Comparison of ENCODE assay signal across 8 cellular contexts in genomic region chr3:180989291-180990163, GRCh38. TPM values are rescaled to one million over a fixed set of nuclear protein-coding genes. Genes with fewer than 3 reads are reported as not detected.
DNase-seq lines count a peak whose midpoint lies in the region; ATAC-seq, FAIRE-seq and TF ChIP-seq lines count a peak whose summit lies in the region.

TSS of gene DNAJC19 (minus strand) at chr3:180989736. CDS start at chr3:180989602, 134 bp downstream.

- H3K27me3 ChIP-seq in HUES64 (ENCODE audit: insufficient read depth, low read length) (no peaks in the 10 kb centered on the region), OCI-LY1 (ENCODE audit: insufficient read depth, low read length) (no peaks in the 10 kb centered on the region)

- intact Hi-C loops in Calu3 (cut with micrococcal nuclease; ENCODE audit: unreplicated experiment) = loop anchor here (5.0 to 10.0 kb wide), 3 partner anchors 188 to 375 kb away; no protein-coding TSS in a partner anchor

- H3K36me3 Mint-ChIP-seq in Calu3 (ENCODE audit: insufficient read depth, unreplicated experiment) = peaks cover 36% of the 10 kb centered on the region

- peaks cover 4% of the 10 kb centered on the region; the same call in 1 of the 2 replicates for H3F3A ChIP-seq in OCI-LY1 (ENCODE audit: insufficient read depth, low read length)

- peaks cover 30% of the 10 kb centered on the region for H3K27me3 Mint-ChIP-seq in Calu3 (ENCODE audit: unreplicated experiment)

- DNase-seq in Calu3 = peak; percentile 97
- DNase-seq in activated CD8-positive, alpha-beta memory T cell treated with anti-CD3 and anti-CD28 coated beads, Interleukin-2, amount 50 U/mL, for 4 hours = peak; percentile 87
- DNase-seq in stimulated activated CD8-positive, alpha-beta memory T cell treated with anti-CD3 and anti-CD28 coated beads, Interleukin-15, amount 100 ng/mL, for 4 hours (ENCODE audit: low read depth in 2 of 2) = peak; percentile 75 to 85

- H3K4me3 ChIP-seq in HUES64 (ENCODE audit: low read length) = peak within 1 kb of the TSS; percentile 93
- peak within 1 kb of the TSS; percentile 81 for H3K4me3 ChIP-seq in OCI-LY1 (ENCODE audit: low read depth, low read length, poor library complexity, severe bottlenecking)
- peak within 1 kb of the TSS; percentile 84 for H3K4me3 ChIP-seq in mesodermal cell (ENCODE audit: extremely low read depth, insufficient read depth, low read length, poor library complexity, severe bottlenecking)

- peak within 1 kb of the TSS; percentile 65 for H2AFZ ChIP-seq in OCI-LY1 (ENCODE audit: low read length)

- H3K4me1 Mint-ChIP-seq in Calu3 (ENCODE audit: low read depth, unreplicated experiment) = peaks cover 11% of the 10 kb centered on the region

- H4K20me1 ChIP-seq in OCI-LY1 (ENCODE audit: insufficient read depth, low read length) = no peaks in the 10 kb centered on the region

- H3K4me1 ChIP-seq in HUES64 (ENCODE audit: insufficient read depth, low read length) (no peaks in the 10 kb centered on the region), OCI-LY1 (ENCODE audit: insufficient read depth, low read length, severe bottlenecking) (peaks cover 18% of the 10 kb centered on the region), mesodermal cell (ENCODE audit: control insufficient read depth, insufficient read depth, low read length, poor library complexity, severe bottlenecking) (no peaks in the 10 kb centered on the region)

- ATAC-seq in GM21447 (IDR thresholded peaks at IDR 0.05; ENCODE audit: unreplicated experiment) = peak; percentile 98

- H3K79me2 ChIP-seq in OCI-LY1 (ENCODE audit: insufficient read depth, low read length) = peaks cover 4% of the 10 kb centered on the region; the same call in 1 of the 2 replicates

- peak within 1 kb of the TSS; percentile 96 for H3K27ac Mint-ChIP-seq in Calu3 (ENCODE audit: unreplicated experiment)

- H3K9ac ChIP-seq in HUES64 (ENCODE audit: low read depth, low read length) (peak within 1 kb of the TSS; percentile 90), OCI-LY1 (ENCODE audit: low read length) (peak within 1 kb of the TSS; percentile 79)

- TF ChIP-seq CTCF in Calu3 (IDR thresholded peaks at IDR 0.05; ENCODE audit: unreplicated experiment) (no peak), OCI-LY1 (IDR thresholded peaks at IDR 0.05; ENCODE audit: low read length) (no peak)

- H3K9me2 ChIP-seq in OCI-LY1 (ENCODE audit: low read depth, low read length) = no peaks in the 10 kb centered on the region

- H3K9me3 Mint-ChIP-seq in Calu3 (ENCODE audit: low read depth, unreplicated experiment) = no peaks in the 10 kb centered on the region

- peak within 1 kb of the TSS; percentile 99 for H3K4me3 Mint-ChIP-seq in Calu3 (ENCODE audit: low read depth, unreplicated experiment)

- TSS peak; percentile 50 for BruUV-seq in Calu3 (replicated peaks; lab: Mats Ljungman, UMichigan)

- H3K27ac ChIP-seq in HUES64 (ENCODE audit: low read depth, low read length) = peak within 1 kb of the TSS; percentile 83
- peak within 1 kb of the TSS; percentile 18 for H3K27ac ChIP-seq in OCI-LY1 (ENCODE audit: low read depth, low read length, poor library complexity, severe bottlenecking)
- peak within 1 kb of the TSS; percentile 11 for H3K27ac ChIP-seq in mesodermal cell (ENCODE audit: low read depth, low read length, severe bottlenecking)

- no peaks in the 10 kb centered on the region for H3K9me3 ChIP-seq in HUES64 (ENCODE audit: insufficient read depth, low read depth, low read length)
- H3K9me3 ChIP-seq in OCI-LY1 (ENCODE audit: low read length) = no peaks in the 10 kb centered on the region
- no peaks in the 10 kb centered on the region for H3K9me3 ChIP-seq in mesodermal cell (ENCODE audit: control insufficient read depth, low read length)

- H3K36me3 ChIP-seq in HUES64 (ENCODE audit: insufficient read depth, low read length) (peaks cover 35% of the 10 kb centered on the region), OCI-LY1 (ENCODE audit: insufficient read depth, low read length) (peaks cover 20% of the 10 kb centered on the region; the same call in 1 of the 2 replicates), mesodermal cell (ENCODE audit: control insufficient read depth, insufficient read depth, low read length) (peaks cover 15% of the 10 kb centered on the region)

- peak; percentile 88 for FAIRE-seq in endometrium (lab: Jason Lieb, UNC)

- CTCF ChIA-PET in Calu3 (lab: Charles Lee) = interaction anchor here (0.7 to 0.8 kb wide), 2 partner anchors 10 to 30 kb away, joined by 3 to 4 read pairs; no protein-coding TSS in a partner anchor

- WGBS in HUES64 = under 1% methylated on average over 38 of the region's 43 CpGs
- 0 to 2% methylated on average over 29 to 31 of the region's 43 CpGs for WGBS in mesodermal cell (ENCODE audit: insufficient coverage in 2 of 2), 2 experiments

- peak within 1 kb of the TSS; percentile 81 for H3K4me2 ChIP-seq in OCI-LY1 (ENCODE audit: low read length)

RNA-seq across cellular contexts. Expression of gene DNAJC19, which starts in this region (rescaled TPM):
- total RNA-seq in Calu3 (2022) = 90.0 and 92.9 TPM in 2 replicates
- polyA plus RNA-seq in HUES64 (2013, experiment 1 of 2) = 64.5 TPM
- polyA plus RNA-seq in HUES64 (2013, experiment 2 of 2) = 69.9 TPM
- 56.4 TPM for polyA plus RNA-seq in mesodermal cell (2013, experiment 1 of 2)
- 77.3 TPM for polyA plus RNA-seq in mesodermal cell (2013, experiment 2 of 2)

Comparison
In these comparisons a context has a peak if more than half of its experiments do, and no peak if none do; other contexts are left out.
1. Peak in every context shown above with its lines: DNase-seq, ATAC-seq, H3K4me3 ChIP-seq and H3K27ac ChIP-seq.
2. H3K27ac ChIP-seq: peak in every context shown above with its lines; median percentile 83 in HUES64; 18 in OCI-LY1; 11 in mesodermal cell.